12 cellular contexts compared by ENCODE assay signal in the genomic region with DNA sequence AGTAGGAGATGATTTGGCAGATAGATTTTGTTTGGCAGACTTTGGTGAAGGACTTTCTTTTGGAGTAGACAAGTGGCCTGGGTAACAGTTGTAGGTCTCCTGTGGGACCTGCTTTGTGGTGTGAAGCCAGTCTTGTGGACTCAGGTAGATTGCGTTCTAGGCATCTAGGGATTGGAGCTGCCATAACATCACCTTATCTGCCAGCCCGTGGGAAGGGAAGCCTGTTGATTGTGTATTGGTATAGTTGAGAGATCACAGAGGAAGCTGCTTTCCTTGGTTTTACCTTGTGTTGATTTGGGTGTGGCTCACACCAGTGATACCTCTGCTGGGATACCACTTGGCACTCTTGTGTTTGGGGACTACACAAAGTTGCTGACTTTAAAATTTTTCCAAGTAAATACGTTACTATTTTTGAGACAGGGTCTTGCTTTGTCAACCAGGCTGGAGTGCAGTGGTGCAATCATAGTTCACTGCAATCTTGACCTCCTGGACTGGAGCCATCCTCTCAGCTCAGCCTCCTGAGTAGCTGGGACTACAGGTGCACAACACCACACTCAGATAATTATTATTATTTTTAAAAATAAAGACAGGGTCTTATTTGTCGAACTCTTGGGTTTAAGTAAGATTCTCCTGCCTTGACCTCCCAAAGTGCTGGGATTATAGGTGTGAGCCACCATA. TPM values are rescaled to one million over a fixed set of nuclear protein-coding genes. Genes with fewer than 3 reads are reported as not detected.
DNase-seq lines count a peak whose midpoint lies in the region; ATAC-seq and TF ChIP-seq lines count a peak whose summit lies in the region.
"Had no signal": no experiment of that assay in that cellular context is flagged by ENCODE, and none has a peak within 500 bp of the region (broad histone marks: within the 10 kb centered on the region; RNA-seq: fewer than 3 reads in every experiment).

No MANE protein-coding gene starts in this region.

- in situ Hi-C loops in gastrocnemius medialis (cut with MboI; ENCODE audit: low sequenced_read_pairs in 4 of 4), result no loop called here

- H3K9me3 Mint-ChIP-seq in T-helper 2 cell treated with Interferon-gamma antibody and Interleukin-4, amounts not matched to agents 5 μg/mL and 100 μg/mL, for 36 hours, result no peaks in the 10 kb centered on the region
- no peaks in the 10 kb centered on the region for H3K9me3 Mint-ChIP-seq in activated CD4-positive, alpha-beta memory T cell treated with anti-CD3 and anti-CD28 coated beads for 36 hours
- H3K9me3 Mint-ChIP-seq: activated CD4-positive, alpha-beta T cell treated with anti-CD3 and anti-CD28 coated beads, Interleukin-2, amount 10 ng/mL, durations not matched to agents 7 days and 5 days had no signal

- CTCF ChIA-PET in activated CD4-positive, alpha-beta memory T cell treated with anti-CD3 and anti-CD28 coated beads for 36 hours (lab: Charles Lee), result interaction anchor here (1.2 to 1.5 kb wide), 3 partner anchors 53 to 128 kb away, joined by 4 to 5 read pairs (median 5); no protein-coding TSS in a partner anchor

- no peak for TF ChIP-seq POLR2A in gastrocnemius medialis (IDR thresholded peaks at IDR 0.05)
- no peak for TF ChIP-seq POLR2A in Peyer's patch (IDR thresholded peaks at IDR 0.05)

- DNase-seq in T-helper 2 cell treated with Interferon-gamma antibody and Interleukin-4, amounts not matched to agents 5 μg/mL and 100 μg/mL, for 36 hours (ENCODE audit: low spot score), result no peak
- DNase-seq in T-helper 2 cell, result no peak
- DNase-seq in activated CD4-positive, alpha-beta memory T cell treated with anti-CD3 and anti-CD28 coated beads for 36 hours, result no peak
- DNase-seq in left lung, result no peak
- DNase-seq in gastrocnemius medialis, result peak in 1 of 2 donors; percentile 36
- DNase-seq in Peyer's patch, result no peak
- DNase-seq: NCI-H510A treated with DMSO at 0.1 percent for 48 hours had no signal

- intact Hi-C loops in activated CD4-positive, alpha-beta memory T cell treated with anti-CD3 and anti-CD28 coated beads for 36 hours (cut with micrococcal nuclease), result no loop called here
- intact Hi-C loops in left lung (cut with DNase I), result no loop called here
- intact Hi-C loops in gastrocnemius medialis (cut with DNase I; ENCODE audit: low total_unique reads), result no loop called here

- H3K4me1 Mint-ChIP-seq in T-helper 2 cell treated with Interferon-gamma antibody and Interleukin-4, amounts not matched to agents 5 μg/mL and 100 μg/mL, for 36 hours (ENCODE audit: low read depth), result peaks cover 52% of the 10 kb centered on the region
- H3K4me1 Mint-ChIP-seq in activated CD4-positive, alpha-beta memory T cell treated with anti-CD3 and anti-CD28 coated beads for 36 hours (ENCODE audit: low read depth), result peaks cover 81% of the 10 kb centered on the region

- H3K27ac ChIP-seq in left lung, result peak overlapping the region in 1 of 2 donors; percentile 28
- H3K27ac ChIP-seq in gastrocnemius medialis, result peak overlapping the region; percentile 35 to 74 (median 64)
- no peak overlapping the region for H3K27ac ChIP-seq in Peyer's patch

- peak overlapping the region; percentile 40 for H3K27ac Mint-ChIP-seq in T-helper 2 cell treated with Interferon-gamma antibody and Interleukin-4, amounts not matched to agents 5 μg/mL and 100 μg/mL, for 36 hours
- peak overlapping the region; percentile 14 for H3K27ac Mint-ChIP-seq in activated CD4-positive, alpha-beta memory T cell treated with anti-CD3 and anti-CD28 coated beads for 36 hours
- H3K27ac Mint-ChIP-seq: activated CD4-positive, alpha-beta T cell treated with anti-CD3 and anti-CD28 coated beads, Interleukin-2, amount 10 ng/mL, durations not matched to agents 7 days and 5 days had no signal

- H3K27me3 ChIP-seq in left lung (no peaks in the 10 kb centered on the region), gastrocnemius medialis (no peaks in the 10 kb centered on the region), Peyer's patch (no peaks in the 10 kb centered on the region)

- peaks cover 0 to 38% of the 10 kb centered on the region in 2 donors for H3K36me3 ChIP-seq in left lung
- peaks cover 0 to 5% of the 10 kb centered on the region in 2 donors for H3K36me3 ChIP-seq in gastrocnemius medialis
- peaks cover 0 to 20% (median 0%) of the 10 kb centered on the region in 3 donors for H3K36me3 ChIP-seq in Peyer's patch

- no peaks in the 10 kb centered on the region for H3K27me3 Mint-ChIP-seq in T-helper 2 cell treated with Interferon-gamma antibody and Interleukin-4, amounts not matched to agents 5 μg/mL and 100 μg/mL, for 36 hours (ENCODE audit: low read depth)
- H3K27me3 Mint-ChIP-seq in activated CD4-positive, alpha-beta memory T cell treated with anti-CD3 and anti-CD28 coated beads for 36 hours, result no peaks in the 10 kb centered on the region
- H3K27me3 Mint-ChIP-seq: activated CD4-positive, alpha-beta T cell treated with anti-CD3 and anti-CD28 coated beads, Interleukin-2, amount 10 ng/mL, durations not matched to agents 7 days and 5 days had no signal

- TF ChIP-seq CTCF in left lung (IDR thresholded peaks at IDR 0.05), result no peak
- no peak for TF ChIP-seq CTCF in gastrocnemius medialis (IDR thresholded peaks at IDR 0.05 in 4 of 5, conservative IDR thresholded peaks at IDR 0.05 in 1 of 5)
- TF ChIP-seq CTCF in Peyer's patch (IDR thresholded peaks at IDR 0.05), result no peak

- peaks cover 38 to 95% of the 10 kb centered on the region in 2 donors for H3K4me1 ChIP-seq in left lung
- H3K4me1 ChIP-seq in gastrocnemius medialis, result peaks cover 93 to 94% of the 10 kb centered on the region in 2 donors
- peaks cover 0 to 75% (median 16%) of the 10 kb centered on the region in 4 donors for H3K4me1 ChIP-seq in Peyer's patch

- H3K36me3 Mint-ChIP-seq in T-helper 2 cell treated with Interferon-gamma antibody and Interleukin-4, amounts not matched to agents 5 μg/mL and 100 μg/mL, for 36 hours (ENCODE audit: low read depth), result peaks cover 34% of the 10 kb centered on the region
- peaks cover 45% of the 10 kb centered on the region for H3K36me3 Mint-ChIP-seq in activated CD4-positive, alpha-beta memory T cell treated with anti-CD3 and anti-CD28 coated beads for 36 hours

- ATAC-seq in left lung (peak; percentile 10), gastrocnemius medialis (peak in 1 of 2 donors; percentile 42), HG03469 (IDR thresholded peaks at IDR 0.05; ENCODE audit: unreplicated experiment) (no peak), GM18858 (IDR thresholded peaks at IDR 0.05; ENCODE audit: unreplicated experiment) (no peak)

- H3K4me3 Mint-ChIP-seq in T-helper 2 cell treated with Interferon-gamma antibody and Interleukin-4, amounts not matched to agents 5 μg/mL and 100 μg/mL, for 36 hours, result no peak overlapping the region
- H3K4me3 Mint-ChIP-seq in activated CD4-positive, alpha-beta memory T cell treated with anti-CD3 and anti-CD28 coated beads for 36 hours, result no peak overlapping the region
- H3K4me3 Mint-ChIP-seq: activated CD4-positive, alpha-beta T cell treated with anti-CD3 and anti-CD28 coated beads, Interleukin-2, amount 10 ng/mL, durations not matched to agents 7 days and 5 days had no signal

- H3K9me3 ChIP-seq in left lung, result no peaks in the 10 kb centered on the region
- no peaks in the 10 kb centered on the region for H3K9me3 ChIP-seq in gastrocnemius medialis
- H3K9me3 ChIP-seq in Peyer's patch, result no peaks in the 10 kb centered on the region

- POLR2A ChIA-PET in activated CD4-positive, alpha-beta memory T cell treated with anti-CD3 and anti-CD28 coated beads for 36 hours (lab: Charles Lee), result no interaction called here

- H3K4me3 ChIP-seq in left lung (no peak overlapping the region), gastrocnemius medialis (no peak overlapping the region), Peyer's patch (no peak overlapping the region)

RNA-seq across cellular contexts. Expression of a gene that starts 7.8 kb away (rescaled TPM):
- total RNA-seq in activated CD4-positive, alpha-beta memory T cell treated with anti-CD3 and anti-CD28 coated beads for 36 hours, result 100 to 1,000 TPM; 237 to 238 TPM
- total RNA-seq in left lung, result 100 to 1,000 TPM; 121 to 163 TPM
- total RNA-seq in gastrocnemius medialis, result 10 to 100 TPM; 42.5 to 74.6 (median 57.8) TPM
- total RNA-seq in Peyer's patch, result 100 to 1,000 TPM; 108 to 128 (median 116) TPM

RNA-seq across cellular contexts. Expression of a gene that starts 39.5 kb away (rescaled TPM):
- total RNA-seq in activated CD4-positive, alpha-beta memory T cell treated with anti-CD3 and anti-CD28 coated beads for 36 hours, result 10 to 100 TPM; 14.5 to 16.0 TPM
- total RNA-seq in left lung, result 10 to 100 TPM; 46.5 to 54.6 TPM
- total RNA-seq in gastrocnemius medialis, result 100 to 1,000 TPM; 173 to 183 (median 176) TPM
- total RNA-seq in Peyer's patch, result 10 to 100 TPM; 53.5 to 97.4 (median 68.9) TPM

RNA-seq across cellular contexts. Expression of a gene that starts 49.9 kb away (rescaled TPM):
- under 1 TPM; 0.73 to 1.00 TPM for total RNA-seq in activated CD4-positive, alpha-beta memory T cell treated with anti-CD3 and anti-CD28 coated beads for 36 hours
- total RNA-seq in left lung, result 10 to 100 TPM; 10.7 to 26.8 TPM
- under 1 TPM in 2 of 4 donors, not detected in 2; 0.16 to 0.27 TPM for total RNA-seq in gastrocnemius medialis
- total RNA-seq in Peyer's patch, result 1 to 10 TPM in 3 of 4 donors, not detected in 1; 1.6 to 8.3 (median 2.7) TPM
- total RNA-seq: A172, Calu3 had no signal

Comparison
In these comparisons a context has a peak if more than half of its experiments do, and no peak if none do; other contexts are left out.
1. H3K27ac ChIP-seq: peak in gastrocnemius medialis (4 of 4); none in Peyer's patch (0 of 4).